Comparison of ENCODE assay signal across 26 cellular contexts in the genomic region with DNA sequence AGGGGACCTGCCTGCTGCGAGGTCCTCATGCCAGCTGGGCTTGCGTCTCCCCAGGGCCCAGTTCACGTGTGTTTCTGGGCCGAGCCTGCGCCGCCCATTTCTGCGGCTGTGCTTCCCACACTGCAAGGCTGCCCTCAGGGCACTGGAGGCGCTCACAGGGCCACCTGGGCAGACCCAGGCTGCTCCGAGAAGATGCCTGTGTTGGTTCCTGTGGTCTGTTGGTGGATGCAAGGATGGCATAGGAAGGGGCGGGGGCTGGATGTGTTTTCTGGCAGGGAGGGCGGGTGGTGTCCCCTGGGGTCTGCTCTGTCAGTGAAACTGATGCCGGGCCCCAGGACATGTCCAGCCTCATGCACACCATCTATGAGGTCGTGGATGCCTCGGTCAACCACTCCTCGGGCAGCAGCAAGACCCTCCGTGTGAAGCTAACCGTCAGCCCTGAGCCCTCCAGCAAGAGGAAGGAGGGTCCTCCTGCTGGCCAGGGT. TPM values are rescaled to one million over a fixed set of nuclear protein-coding genes. Genes with fewer than 3 reads are reported as not detected.
"Had no signal": no experiment of that assay in that cellular context is flagged by ENCODE, and none has a peak within 500 bp of the region (broad histone marks: within the 10 kb centered on the region; RNA-seq: fewer than 3 reads in every experiment).

No MANE protein-coding gene starts in this region.

- H3K27me3 Mint-ChIP-seq: natural killer cell treated with Interleukin-12 subunit alpha and Interleukin-12 subunit beta and Interleukin-15 and Interleukin-18, amount 100 ng/mL, for 72 hours had no signal

- H3K36me3 ChIP-seq: pancreas, transverse colon had no signal

- DNase-seq: activated CD4-positive, alpha-beta T cell treated with anti-CD3 and anti-CD28 coated beads for 48 hours; activated CD4-positive, alpha-beta T cell treated with anti-CD3 and anti-CD28 coated beads, Interleukin-2, amount 50 U/mL, for 48 hours; activated CD8-positive, alpha-beta memory T cell treated with anti-CD3 and anti-CD28 coated beads, Interleukin-2, amount 50 U/mL, for 4 hours; activated gamma-delta T cell; activated naive CD4-positive, alpha-beta T cell treated with anti-CD3 and anti-CD28 coated beads, Interleukin-2, amount 50 U/mL, for 16 hours; activated T-cell treated with anti-CD3 and anti-CD28 coated beads, Interleukin-2, amount 50 U/mL, for 1 hour; amniotic stem cell; effector CD8-positive, alpha-beta T cell; hippocampal formation; mucosa of descending colon; stimulated activated CD4-positive, alpha-beta T cell treated with anti-CD3 and anti-CD28 coated beads, Interleukin-2, amount 100 ng/mL, for 48 hours; stimulated activated naive CD4-positive, alpha-beta T cell treated with Interleukin-2 at 50 U/mL for 16 hours; SW 1271; T-helper 9 cell; testis; transverse colon had no signal

- H3K4me1 Mint-ChIP-seq: central memory CD8-positive, alpha-beta T cell had no signal

- H3K4me3 Mint-ChIP-seq: central memory CD8-positive, alpha-beta T cell; natural killer cell treated with Interleukin-12 subunit alpha and Interleukin-12 subunit beta and Interleukin-15 and Interleukin-18, amount 100 ng/mL, for 72 hours; T-helper 1 cell treated with Interleukin-12 subunit alpha and Interleukin-12 subunit beta and Interleukin-4 antibody, amounts not matched to agents 30 μg/mL and 1 μg/mL, for 36 hours had no signal

- ATAC-seq: activated CD4-positive, CD25-positive, alpha-beta regulatory T cell treated with anti-CD3 and anti-CD28 coated beads, Interleukin-2, amount 50 U/mL, for 24 hours; mucosa of descending colon; natural killer cell treated with Interleukin-12 subunit alpha and Interleukin-12 subunit beta and Interleukin-15 and Interleukin-18, amount 100 ng/mL, for 72 hours; pancreas; right cardiac atrium had no signal

- H3K4me1 ChIP-seq: pancreas, testis, transverse colon had no signal

- H3K27me3 ChIP-seq: pancreas, testis, transverse colon had no signal

- H3K27ac Mint-ChIP-seq: natural killer cell treated with Interleukin-12 subunit alpha and Interleukin-12 subunit beta and Interleukin-15 and Interleukin-18, amount 100 ng/mL, for 72 hours; T-helper 1 cell treated with Interleukin-12 subunit alpha and Interleukin-12 subunit beta and Interleukin-4 antibody, amounts not matched to agents 30 μg/mL and 1 μg/mL, for 36 hours had no signal

- H3K9me3 Mint-ChIP-seq: central memory CD8-positive, alpha-beta T cell; natural killer cell treated with Interleukin-12 subunit alpha and Interleukin-12 subunit beta and Interleukin-15 and Interleukin-18, amount 100 ng/mL, for 72 hours; T-helper 1 cell treated with Interleukin-12 subunit alpha and Interleukin-12 subunit beta and Interleukin-4 antibody, amounts not matched to agents 30 μg/mL and 1 μg/mL, for 36 hours had no signal

- H3K9me3 ChIP-seq: mucosa of descending colon, pancreas, testis, transverse colon had no signal

- H3K27ac ChIP-seq: epithelial cell of prostate, pancreas, testis, transverse colon, VCaP had no signal

- H3K36me3 Mint-ChIP-seq: natural killer cell treated with Interleukin-12 subunit alpha and Interleukin-12 subunit beta and Interleukin-15 and Interleukin-18, amount 100 ng/mL, for 72 hours had no signal

- H3K4me3 ChIP-seq: mucosa of descending colon, pancreas, testis, transverse colon had no signal

RNA-seq across cellular contexts. Expression of a gene that starts 25.9 kb away (rescaled TPM):
- total RNA-seq: myocyte had no signal
- polyA plus RNA-seq: keratinocyte had no signal
